ENCODE assay signal across 9 cellular contexts in genomic region chr1:219582310-219582709, GRCh38. TPM values are rescaled to one million over a fixed set of nuclear protein-coding genes. Genes with fewer than 3 reads are reported as not detected.
DNase-seq lines count a peak whose midpoint lies in the region; ATAC-seq and TF ChIP-seq lines count a peak whose summit lies in the region.
"Had no signal": no experiment of that assay in that cellular context is flagged by ENCODE, and none has a peak within 500 bp of the region (broad histone marks: within the 10 kb centered on the region; RNA-seq: fewer than 3 reads in every experiment).

No MANE protein-coding gene starts in this region.

- H3K27me3 ChIP-seq in BLaER1 = no peaks in the 10 kb centered on the region
- no peaks in the 10 kb centered on the region for H3K27me3 ChIP-seq in esophagus squamous epithelium

- H3K4me2 ChIP-seq in BLaER1 = peak overlapping the region; percentile 8; the same call in 1 of the 2 replicates

- H3K36me3 ChIP-seq in BLaER1 (no peaks in the 10 kb centered on the region), esophagus squamous epithelium (no peaks in the 10 kb centered on the region)

- H3K9me3 ChIP-seq in BLaER1 (no peaks in the 10 kb centered on the region), esophagus squamous epithelium (no peaks in the 10 kb centered on the region)

- no peak overlapping the region for H3K27ac ChIP-seq in BLaER1
- H3K27ac ChIP-seq in esophagus squamous epithelium = no peak overlapping the region
- H3K27ac ChIP-seq: RWPE1 had no signal

- intact Hi-C loops in esophagus squamous epithelium (cut with DNase I) = no loop called here

- WGBS in esophagus squamous epithelium, 2 donors = 30 to 32% methylated on average over 1 of the region's 1 CpG

- H3K4me1 ChIP-seq in BLaER1 (peaks cover 7% of the 10 kb centered on the region; the same call in 1 of the 2 replicates), esophagus squamous epithelium (peaks cover 0 to 15% (median 4%) of the 10 kb centered on the region in 3 donors)

- H3K4me3 ChIP-seq in BLaER1 = no peak overlapping the region
- no peak overlapping the region for H3K4me3 ChIP-seq in esophagus squamous epithelium

- no peak for TF ChIP-seq POLR2A in esophagus squamous epithelium (IDR thresholded peaks at IDR 0.05)

- no peak for TF ChIP-seq CTCF in esophagus squamous epithelium (IDR thresholded peaks at IDR 0.05)

- H4K20me1 ChIP-seq in BLaER1 = no peaks in the 10 kb centered on the region

- DNase-seq in astrocyte of the hippocampus (ENCODE audit: low read depth, low spot score) (peak; percentile 45), AG08395 (ENCODE audit: low spot score) (no peak), esophagus squamous epithelium (lab: John Stamatoyannopoulos, UW) (no peak), dermis blood vessel endothelial cell (no peak), OCI-M2 (lab: John Stamatoyannopoulos, UW; ENCODE audit: unreplicated experiment) (no peak)

- no peak overlapping the region for H3K9ac ChIP-seq in BLaER1

- ATAC-seq in GM21360 (IDR thresholded peaks at IDR 0.05; ENCODE audit: unreplicated experiment) = peak; percentile 80
- peak; percentile 77 for ATAC-seq in HG03565 (IDR thresholded peaks at IDR 0.05; ENCODE audit: unreplicated experiment)

RNA-seq across cellular contexts. Expression of gene ZC3H11B, which starts 30.6 kb away (rescaled TPM):
- total RNA-seq in esophagus squamous epithelium (not detected), dermis blood vessel endothelial cell (0.14 and 0.17 TPM in 2 replicates)
